Comparison of ENCODE assay signal across 1 cellular context in genomic region chr4:99946346-99947189, GRCh38.
A peak's percentile ranks its signal among the peaks of the same experiment; 100 is the strongest.
TF ChIP-seq lines count a peak whose summit lies in the region.

Gene DNAJB14, minus strand, starts transcription at chr4:99946618. Its CDS starts 47 bp downstream, at chr4:99946571.

TF ChIP-seq in GM12878, 131 proteins besides CTCF, POLR2A, EP300 and RAD21 (continued from another document and continues in another):
- TF ChIP-seq IRF4 (IDR thresholded peaks at IDR 0.05; ENCODE audit: low read depth, low read length) (no peak), CBFB (IDR thresholded peaks at IDR 0.05; ENCODE audit: low read depth) (no peak), SKIL (IDR thresholded peaks at IDR 0.05; ENCODE audit: low read depth, poor library complexity, severe bottlenecking) (no peak), MEF2A (IDR thresholded peaks at IDR 0.05; ENCODE audit: insufficient read depth, low read depth, low read length) (0 out of 2 replicates have a peak, but pooled peaks have one; percentile 43), CREM (IDR thresholded peaks at IDR 0.05; ENCODE audit: low read depth) (0 out of 2 replicates have a peak, but pooled peaks have one; percentile 5), MTA3 (IDR thresholded peaks at IDR 0.05; ENCODE audit: borderline replicate concordance, low read length) (peak; percentile 79; the same call in 1 of the 2 replicates), EGR1 (IDR thresholded peaks at IDR 0.05; ENCODE audit: borderline replicate concordance in 1 of 2, low read depth in 2 of 2, low read length in 2 of 2) (peak in 1 of 2 experiments; percentile 62; a peak in 2 of 3 replicates), HSF1 (IDR thresholded peaks at IDR 0.05; ENCODE audit: low read depth, low read length) (no peak), ZNF687 (IDR thresholded peaks at IDR 0.05) (peak; percentile 82), HDAC6 (IDR thresholded peaks at IDR 0.05; ENCODE audit: unreplicated experiment) (peak; percentile 28), YY1 (IDR thresholded peaks at IDR 0.05; ENCODE audit: low read depth, low read length) (peak; percentile 73; the same call in 1 of the 2 replicates), TCF3 (IDR thresholded peaks at IDR 0.05; ENCODE audit: borderline replicate concordance, insufficient read depth, low read depth, low read length) (0 out of 2 replicates have a peak, but pooled peaks have one; percentile 15), STAT1 (conservative IDR thresholded peaks at IDR 0.05) (no peak), SUZ12 (IDR thresholded peaks at IDR 0.05; ENCODE audit: unreplicated experiment) (no peak), ZSCAN29 (IDR thresholded peaks at IDR 0.05) (peak; percentile 9; the same call in 1 of the 2 replicates), CHD4 (IDR thresholded peaks at IDR 0.05) (no peak), BMI1 (IDR thresholded peaks at IDR 0.05; ENCODE audit: borderline replicate concordance) (no peak), GABPA (IDR thresholded peaks at IDR 0.05; ENCODE audit: low read depth) (peak; percentile 80), PML (IDR thresholded peaks at IDR 0.05; ENCODE audit: low read length) (peak; percentile 69; the same call in 1 of the 2 replicates), ZBED1 (IDR thresholded peaks at IDR 0.05; ENCODE audit: borderline replicate concordance) (peak; percentile 81), JUNB (IDR thresholded peaks at IDR 0.05) (no peak), ASH2L (IDR thresholded peaks at IDR 0.05; ENCODE audit: borderline replicate concordance, low read depth) (0 out of 2 replicates have a peak, but pooled peaks have one; percentile 44), TAF1 (IDR thresholded peaks at IDR 0.05; ENCODE audit: borderline replicate concordance, low read depth, low read length) (peak; percentile 58; the same call in 1 of the 2 replicates), NRF1 (conservative IDR thresholded peaks at IDR 0.05; ENCODE audit: low read depth, low read length) (no peak), ZNF622 (IDR thresholded peaks at IDR 0.05) (no peak), IKZF2 (IDR thresholded peaks at IDR 0.05) (no peak), KDM1A (IDR thresholded peaks at IDR 0.05; ENCODE audit: borderline replicate concordance) (no peak), GATAD2B (conservative IDR thresholded peaks at IDR 0.05; ENCODE audit: low read depth) (peak; percentile 96), ELK1 (IDR thresholded peaks at IDR 0.05; ENCODE audit: low read depth, low read length) (0 out of 2 replicates have a peak, but pooled peaks have one; percentile 19), HCFC1 (IDR thresholded peaks at IDR 0.05; ENCODE audit: low read length) (peak; percentile 53; the same call in 1 of the 2 replicates), SPI1 (IDR thresholded peaks at IDR 0.05; ENCODE audit: borderline replicate concordance, insufficient read depth, low read depth, low read length) (no peak; the same call in 1 of the 2 replicates), IKZF1 (conservative IDR thresholded peaks at IDR 0.05) (peak; percentile 88), PAX8 (IDR thresholded peaks at IDR 0.05) (no peak), BCL11A (IDR thresholded peaks at IDR 0.05; ENCODE audit: low read depth, low read length) (peak; percentile 5; the same call in 1 of the 2 replicates), BCL3 (IDR thresholded peaks at IDR 0.05; ENCODE audit: borderline replicate concordance, insufficient read depth, low read depth, low read length, poor library complexity, severe bottlenecking) (peak; percentile 66), NR2C1 (IDR thresholded peaks at IDR 0.05) (peak; percentile 73), SREBF2 (IDR thresholded peaks at IDR 0.05; ENCODE audit: low read length) (no peak), ZBTB4 (CRISPR knock-in tag; IDR thresholded peaks at IDR 0.05) (no peak), POLR2AphosphoS5 (IDR thresholded peaks at IDR 0.05; ENCODE audit: low read length) (peak; percentile 76), NBN (IDR thresholded peaks at IDR 0.05) (no peak), FOXK2 (IDR thresholded peaks at IDR 0.05) (no peak), TBL1XR1 (IDR thresholded peaks at IDR 0.05; ENCODE audit: low read depth, low read length) (no peak), EZH2 (IDR thresholded peaks at IDR 0.05; ENCODE audit: borderline replicate concordance, control insufficient read depth, low read depth, low read length) (no peak), KLF5 (IDR thresholded peaks at IDR 0.05; ENCODE audit: partially characterized antibody) (peak; percentile 48), PAX5 (IDR thresholded peaks at IDR 0.05; ENCODE audit: borderline replicate concordance, low read depth, low read length) (peak; percentile 8; the same call in 1 of the 2 replicates), BRCA1 (IDR thresholded peaks at IDR 0.05; ENCODE audit: low read depth, low read length) (no peak), ZNF384 (IDR thresholded peaks at IDR 0.05; ENCODE audit: borderline replicate concordance, low read depth, low read length) (no peak), CHD1 (IDR thresholded peaks at IDR 0.05; ENCODE audit: low read depth, low read length) (0 out of 2 replicates have a peak, but pooled peaks have one; percentile 20), BHLHE40 (IDR thresholded peaks at IDR 0.05; ENCODE audit: borderline replicate concordance in 1 of 2, low read depth in 2 of 2, low read length in 1 of 2) (peak; percentile 42 to 91; a peak in 3 of 4 replicates), ATF3 (IDR thresholded peaks at IDR 0.05; ENCODE audit: borderline replicate concordance, extremely low read depth, low read depth, low read length) (no peak), RELA (IDR thresholded peaks at IDR 0.05; ENCODE audit: borderline replicate concordance, partially characterized antibody) (no peak), ETV6 (conservative IDR thresholded peaks at IDR 0.05 in 1 of 2, IDR thresholded peaks at IDR 0.05 in 1 of 2; ENCODE audit: borderline replicate concordance in 1 of 2, low read depth in 1 of 2) (peak in 1 of 2 experiments; percentile 36; a peak in 1 of 4 replicates), SMAD5 (IDR thresholded peaks at IDR 0.05; ENCODE audit: low read depth) (peak; percentile 61; the same call in 1 of the 2 replicates), TCF12 (IDR thresholded peaks at IDR 0.05; ENCODE audit: low read depth, low read length) (0 out of 2 replicates have a peak, but pooled peaks have one; percentile 3), ATF7 (IDR thresholded peaks at IDR 0.05; ENCODE audit: low read depth) (no peak), ZNF24 (IDR thresholded peaks at IDR 0.05) (no peak), NR2F1 (conservative IDR thresholded peaks at IDR 0.05) (peak; percentile 95), FOXM1 (IDR thresholded peaks at IDR 0.05; ENCODE audit: low read depth, low read length) (0 out of 2 replicates have a peak, but pooled peaks have one; percentile 18), CHD2 (IDR thresholded peaks at IDR 0.05; ENCODE audit: borderline replicate concordance, low read depth, low read length) (no peak; the same call in 1 of the 2 replicates)
